14 cellular contexts compared by ENCODE assay signal in the genomic region with DNA sequence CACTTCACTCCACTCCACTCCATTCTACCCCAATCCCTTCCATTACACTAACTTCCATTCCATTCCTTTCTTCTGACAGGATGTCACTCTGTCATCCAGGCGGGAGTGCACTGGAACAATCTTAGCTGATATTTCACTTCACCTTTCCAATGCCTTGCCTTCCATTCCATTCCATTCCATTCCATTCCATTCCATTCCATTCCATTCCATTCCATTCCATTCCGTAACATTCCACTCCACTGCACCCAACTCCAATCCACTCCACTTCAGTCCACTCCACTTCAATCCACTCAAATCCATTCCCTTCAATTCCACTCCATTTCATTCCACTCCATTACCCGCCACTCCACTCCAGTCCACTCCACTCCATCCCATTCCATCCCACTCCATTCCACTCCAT.
DNase-seq lines count a peak whose midpoint lies in the region; ATAC-seq, FAIRE-seq and TF ChIP-seq lines count a peak whose summit lies in the region.
"Had no signal": no experiment of that assay in that cellular context is flagged by ENCODE, and none has a peak within 500 bp of the region (broad histone marks: within the 10 kb centered on the region; RNA-seq: fewer than 3 reads in every experiment).

No MANE protein-coding gene starts in this region.

- H3K9ac ChIP-seq in neural progenitor cell = no peak overlapping the region

- no peak overlapping the region for H3K4me2 ChIP-seq in neural progenitor cell

- H3F3A ChIP-seq in neural progenitor cell (ENCODE audit: low read depth) = no peaks in the 10 kb centered on the region

- H3K36me3 ChIP-seq in neural progenitor cell (no peaks in the 10 kb centered on the region), thyroid gland (no peaks in the 10 kb centered on the region)

- no peak overlapping the region for H3K27ac ChIP-seq in neural progenitor cell
- H3K27ac ChIP-seq in thyroid gland = no peak overlapping the region
- H3K27ac ChIP-seq: dorsolateral prefrontal cortex had no signal

- no peak overlapping the region for H2AFZ ChIP-seq in neural progenitor cell (replicated peaks)

- ATAC-seq in GM18520 (IDR thresholded peaks at IDR 0.05; ENCODE audit: unreplicated experiment) = no peak
- ATAC-seq: activated T-cell treated with anti-CD3 and anti-CD28 coated beads, Interleukin-2, amount 50 U/mL, for 72 hours; left colon had no signal

- intact Hi-C loops in thyroid gland (cut with DNase I) = no loop called here

- H3K4me1 ChIP-seq in neural progenitor cell (no peaks in the 10 kb centered on the region), thyroid gland (no peaks in the 10 kb centered on the region)

- WGBS in thyroid gland, 2 donors = 59 to 66% methylated on average over 3 of the region's 3 CpGs

- no peaks in the 10 kb centered on the region for H3K36me3 Mint-ChIP-seq in neural progenitor cell
- H3K36me3 Mint-ChIP-seq: type B pancreatic cell had no signal

- no peaks in the 10 kb centered on the region for H3K79me2 ChIP-seq in neural progenitor cell (ENCODE audit: low read depth)

- TF ChIP-seq POLR2A in thyroid gland (IDR thresholded peaks at IDR 0.05) = no peak

- H3K9me3 Mint-ChIP-seq in neural progenitor cell = peaks cover 8% of the 10 kb centered on the region
- H3K9me3 Mint-ChIP-seq: type B pancreatic cell had no signal

- FAIRE-seq in RCC 7860 (lab: Jason Lieb, UNC) = no peak
- FAIRE-seq: TTC549 had no signal

- TF ChIP-seq CTCF in GM12864 (IDR thresholded peaks at IDR 0.05; ENCODE audit: low read depth, low read length, missing control alignments) (no peak), neural progenitor cell (IDR thresholded peaks at IDR 0.05) (no peak), thyroid gland (IDR thresholded peaks at IDR 0.05) (no peak)

- no peaks in the 10 kb centered on the region for H3K27me3 ChIP-seq in neural progenitor cell
- H3K27me3 ChIP-seq in thyroid gland = no peaks in the 10 kb centered on the region
- H3K27me3 ChIP-seq: dorsolateral prefrontal cortex had no signal

- no peak overlapping the region for H3K4me3 Mint-ChIP-seq in neural progenitor cell
- H3K4me3 Mint-ChIP-seq: activated T-cell treated with anti-CD3 and anti-CD28 coated beads, Interleukin-2, amount 50 U/mL, for 72 hours; type B pancreatic cell had no signal

- H3K9me3 ChIP-seq in neural progenitor cell (ENCODE audit: low read depth) (no peaks in the 10 kb centered on the region), thyroid gland (no peaks in the 10 kb centered on the region)

- H3K4me3 ChIP-seq in GM12864 (ENCODE audit: low read depth, low read length) (no peak overlapping the region), neural progenitor cell (no peak overlapping the region), thyroid gland (replicated peaks in 1 of 3) (no peak overlapping the region)
- H3K4me3 ChIP-seq: dorsolateral prefrontal cortex had no signal

- DNase-seq in GM12864 (ENCODE audit: low read depth) (peak; percentile 68), RCC 7860 (ENCODE audit: low spot score) (peak; percentile 85), fibroblast of gingiva (ENCODE audit: low read depth) (peak; percentile 85), neural progenitor cell (ENCODE audit: low spot score) (peak; percentile 61), thyroid gland (no peak), NCI-H1092 treated with DMSO at 0.1 percent for 48 hours (lab: John Stamatoyannopoulos, UW) (no peak)
- no peak for DNase-seq in stimulated activated CD4-positive, alpha-beta T cell treated with anti-CD3 and anti-CD28 coated beads, Interleukin-2, amount 100 ng/mL, for 24 hours
- DNase-seq: activated T-cell treated with anti-CD3 and anti-CD28 coated beads, Interleukin-2, amount 50 U/mL, for 72 hours; dorsolateral prefrontal cortex; left colon; NCI-H1436 had no signal

- H3K27me3 Mint-ChIP-seq in neural progenitor cell (ENCODE audit: insufficient read depth, low read depth) = no peaks in the 10 kb centered on the region
- H3K27me3 Mint-ChIP-seq: type B pancreatic cell had no signal

- H4K20me1 ChIP-seq in neural progenitor cell (ENCODE audit: low read depth) = no peaks in the 10 kb centered on the region

- H3K4me1 Mint-ChIP-seq in neural progenitor cell = no peaks in the 10 kb centered on the region

- no peak overlapping the region for H3K27ac Mint-ChIP-seq in neural progenitor cell
- H3K27ac Mint-ChIP-seq: activated T-cell treated with anti-CD3 and anti-CD28 coated beads, Interleukin-2, amount 50 U/mL, for 72 hours; type B pancreatic cell had no signal

Comparison
In these comparisons a context has a peak if more than half of its experiments do, and no peak if none do; other contexts are left out.
1. DNase-seq: peak in GM12864 (single experiment), RCC 7860 (single experiment), fibroblast of gingiva (single experiment) and neural progenitor cell (single experiment); none in thyroid gland (0 of 2), NCI-H1092 treated with DMSO at 0.1 percent for 48 hours (single experiment) and stimulated activated CD4-positive, alpha-beta T cell treated with anti-CD3 and anti-CD28 coated beads, Interleukin-2, amount 100 ng/mL, for 24 hours (0 of 2).